ENCODE assay signal across 11 cellular contexts in the genomic region with DNA sequence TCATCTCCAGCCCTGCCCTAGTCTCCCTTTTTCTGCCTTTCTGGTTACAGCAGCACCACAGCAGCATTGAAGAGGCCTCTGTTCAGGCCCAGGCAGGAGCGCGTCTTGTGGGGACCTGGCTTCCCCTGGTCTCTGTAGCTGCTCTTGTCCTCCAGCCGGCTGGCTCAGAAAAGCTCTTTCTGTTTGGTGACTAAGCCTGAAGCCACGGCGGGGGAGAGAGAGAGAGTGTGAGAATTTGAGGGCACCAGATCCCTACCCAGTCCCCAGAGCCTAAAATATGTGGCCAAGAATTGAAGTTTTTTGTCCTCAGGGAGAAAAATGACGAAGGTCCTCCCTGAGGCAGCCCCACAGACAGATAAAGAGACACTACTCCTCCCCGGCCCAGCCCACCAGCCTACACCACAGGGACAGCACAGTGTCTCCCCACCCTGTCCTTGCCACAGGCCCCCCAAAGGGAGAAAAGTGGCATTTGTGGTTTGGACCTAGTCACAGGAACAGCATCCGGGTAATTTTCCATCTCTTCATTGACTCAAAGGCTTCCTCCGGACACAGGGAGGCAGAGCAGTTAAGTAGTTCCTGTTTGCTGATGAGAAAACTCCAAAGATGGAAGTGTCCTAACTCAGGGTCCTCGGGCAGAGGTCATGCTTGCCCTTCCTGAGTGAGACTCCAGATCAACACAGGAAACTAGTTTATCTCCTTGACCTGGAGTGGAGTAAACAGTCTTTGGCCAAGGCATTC. TPM values are rescaled to one million over a fixed set of nuclear protein-coding genes. Genes with fewer than 3 reads are reported as not detected.
DNase-seq lines count a peak whose midpoint lies in the region; ATAC-seq, FAIRE-seq and TF ChIP-seq lines count a peak whose summit lies in the region.
"Had no signal": no experiment of that assay in that cellular context is flagged by ENCODE, and none has a peak within 500 bp of the region (broad histone marks: within the 10 kb centered on the region; RNA-seq: fewer than 3 reads in every experiment).

No MANE protein-coding gene starts in this region.

- H3K79me2 ChIP-seq in endothelial cell of umbilical vein (ENCODE audit: control insufficient read depth, insufficient read depth, low read length): no peaks in the 10 kb centered on the region
- H3K79me2 ChIP-seq in Karpas-422 (ENCODE audit: low read length): no peaks in the 10 kb centered on the region

- ATAC-seq in GM18517 (IDR thresholded peaks at IDR 0.05; ENCODE audit: unreplicated experiment): no peak
- no peak for ATAC-seq in GM21619 (IDR thresholded peaks at IDR 0.05; ENCODE audit: unreplicated experiment)

- DNase-seq in EH (ENCODE audit: low read depth) (peak; percentile 91), SJSA1 (ENCODE audit: low read depth in 1 of 2, low spot score in 2 of 2) (peak; percentile 76 to 80), endothelial cell of umbilical vein (ENCODE audit: low read depth, low spot score) (peak; percentile 30), occipital lobe (lab: John Stamatoyannopoulos, UW) (peak; percentile 10), Karpas-422 (no peak), D341Med (ENCODE audit: low spot score) (no peak)

- H3K9ac ChIP-seq in endothelial cell of umbilical vein (replicated peaks; ENCODE audit: extremely low read depth, insufficient read depth, low read length) (no peak overlapping the region), Karpas-422 (ENCODE audit: low read length) (no peak overlapping the region)

- H3K4me2 ChIP-seq in endothelial cell of umbilical vein (ENCODE audit: insufficient read depth, low read length) (no peak overlapping the region), Karpas-422 (ENCODE audit: low read depth, low read length, poor library complexity, severe bottlenecking) (no peak overlapping the region)

- CTCF ChIA-PET in endothelial cell of umbilical vein (lab: Charles Lee): interaction anchor here (2.1 kb wide), 1 partner anchor 10 kb away, joined by 8 read pairs; no protein-coding TSS in a partner anchor

- no peak for TF ChIP-seq CTCF in endothelial cell of umbilical vein (IDR thresholded peaks at IDR 0.05; ENCODE audit: extremely low read depth in 1 of 2, insufficient read depth in 1 of 2, low read depth in 1 of 2, low read length in 2 of 2)

- no peaks in the 10 kb centered on the region for H3K27me3 ChIP-seq in SJSA1 (replicated peaks)
- H3K27me3 ChIP-seq in endothelial cell of umbilical vein (ENCODE audit: control insufficient read depth in 2 of 2, insufficient read depth in 2 of 2, low read length in 2 of 2): no peaks in the 10 kb centered on the region
- no peaks in the 10 kb centered on the region for H3K27me3 ChIP-seq in Karpas-422 (ENCODE audit: low read length)

- H3K4me3 ChIP-seq in SJSA1 (no peak overlapping the region), endothelial cell of umbilical vein (replicated peaks in 1 of 3; ENCODE audit: insufficient read depth in 1 of 3, low read depth in 1 of 3, low read length in 3 of 3) (no peak overlapping the region), Karpas-422 (ENCODE audit: low read length) (no peak overlapping the region)

- peak; percentile 69 for FAIRE-seq in endothelial cell of umbilical vein (lab: Jason Lieb, UNC)
- FAIRE-seq: endometrium had no signal

- intact Hi-C loops in endothelial cell of umbilical vein (cut with micrococcal nuclease): no loop called here

- TF ChIP-seq POLR2A in endothelial cell of umbilical vein (IDR thresholded peaks at IDR 0.05; ENCODE audit: low read depth, low read length): no peak

- no peaks in the 10 kb centered on the region for H3K9me1 ChIP-seq in endothelial cell of umbilical vein (replicated peaks; ENCODE audit: control insufficient read depth, extremely low read depth, insufficient read depth, low read length)

- H3K4me1 ChIP-seq in SJSA1 (replicated peaks) (peaks cover 47% of the 10 kb centered on the region), endothelial cell of umbilical vein (ENCODE audit: control insufficient read depth, extremely low read depth, insufficient read depth, low read length) (peaks cover 28% of the 10 kb centered on the region), Karpas-422 (ENCODE audit: low read length) (no peaks in the 10 kb centered on the region)

- H3K36me3 ChIP-seq in SJSA1 (no peaks in the 10 kb centered on the region), endothelial cell of umbilical vein (ENCODE audit: control insufficient read depth in 2 of 2, extremely low read depth in 1 of 2, insufficient read depth in 2 of 2, low read length in 2 of 2) (no peaks in the 10 kb centered on the region), Karpas-422 (ENCODE audit: insufficient read depth, low read length) (no peaks in the 10 kb centered on the region)

- H3K27ac ChIP-seq in SJSA1 (peak overlapping the region; percentile 66), endothelial cell of umbilical vein (ENCODE audit: insufficient read depth, low read depth, low read length) (peak overlapping the region; percentile 51), Karpas-422 (ENCODE audit: low read length) (no peak overlapping the region)

- H2AFZ ChIP-seq in endothelial cell of umbilical vein (ENCODE audit: low read depth, low read length) (peak overlapping the region; percentile 85), Karpas-422 (ENCODE audit: low read length) (no peak overlapping the region)

- BruUV-seq in endothelial cell of umbilical vein (replicated peaks; lab: Mats Ljungman, UMichigan): no TSS peak

- H4K20me1 ChIP-seq in endothelial cell of umbilical vein (replicated peaks; ENCODE audit: control insufficient read depth, extremely low read depth, insufficient read depth, low read length) (no peaks in the 10 kb centered on the region), Karpas-422 (ENCODE audit: insufficient read depth, low read depth, low read length) (no peaks in the 10 kb centered on the region)

- H3K9me2 ChIP-seq in Karpas-422 (replicated peaks; ENCODE audit: insufficient read depth, low read length): no peaks in the 10 kb centered on the region

- H3K9me3 ChIP-seq in SJSA1 (replicated peaks) (no peaks in the 10 kb centered on the region; the same call in 1 of the 2 replicates), endothelial cell of umbilical vein (replicated peaks; ENCODE audit: control insufficient read depth, insufficient read depth, low read length) (no peaks in the 10 kb centered on the region), Karpas-422 (ENCODE audit: low read length) (no peaks in the 10 kb centered on the region)

- POLR2A ChIA-PET in endothelial cell of umbilical vein (lab: Charles Lee): no interaction called here

- dilution Hi-C loops in endothelial cell of umbilical vein (cut with MboI; ENCODE audit: extremely low pct_ligation_motif_present, low sequenced_read_pairs): no loop called here

TF ChIP-seq in endothelial cell of umbilical vein, 7 proteins besides CTCF, POLR2A, EP300 and RAD21:
- TF ChIP-seq MYC (IDR thresholded peaks at IDR 0.05; ENCODE audit: low read depth, low read length): no peak
- peak; percentile 20 for TF ChIP-seq FOS (IDR thresholded peaks at IDR 0.05; ENCODE audit: borderline replicate concordance, insufficient read depth, low read length)
- TF ChIP-seq GATA2 (IDR thresholded peaks at IDR 0.05; ENCODE audit: insufficient read depth, insufficient read length, low read depth, low read length): peak; percentile 78
- no peak for TF ChIP-seq EZH2 (IDR thresholded peaks at IDR 0.05; ENCODE audit: borderline replicate concordance, low read depth, low read length, severe bottlenecking)
- TF ChIP-seq, protein P1, sequence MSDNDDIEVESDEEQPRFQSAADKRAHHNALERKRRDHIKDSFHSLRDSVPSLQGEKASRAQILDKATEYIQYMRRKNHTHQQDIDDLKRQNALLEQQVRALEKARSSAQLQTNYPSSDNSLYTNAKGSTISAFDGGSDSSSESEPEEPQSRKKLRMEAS (IDR thresholded peaks at IDR 0.05; ENCODE audit: insufficient read depth, insufficient read length): no peak
- no peak for TF ChIP-seq JUN (IDR thresholded peaks at IDR 0.05; ENCODE audit: borderline replicate concordance, insufficient read depth, insufficient read length, low read depth)
- peak; percentile 37 for TF ChIP-seq POLR2AphosphoS5 (IDR thresholded peaks at IDR 0.05; ENCODE audit: insufficient read depth, low read depth, low read length)

RNA-seq across cellular contexts. Expression of gene FAM180A, which starts 13.3 kb away (rescaled TPM):
- 0.18 TPM in 1 of 2 replicates, not detected in the other for total RNA-seq in SJSA1 (2014; rRNA removed; shearing (Covaris generic))
- total RNA-seq in endothelial cell of umbilical vein (not detected in 2 replicates), occipital lobe (not detected)
- not detected in 2 replicates for polyA plus RNA-seq in endothelial cell of umbilical vein
- polyA plus RNA-seq in endothelial cell of umbilical vein (2011; cell fraction: cytosol; rRNA removed): not detected in 2 replicates
- not detected in 2 replicates for polyA plus RNA-seq in endothelial cell of umbilical vein (2011; cell fraction: nucleus; rRNA removed)
- not detected in 2 replicates for polyA plus RNA-seq in endothelial cell of umbilical vein (2012)
- polyA minus RNA-seq in endothelial cell of umbilical vein: not detected in 2 replicates
- not detected for polyA minus RNA-seq in endothelial cell of umbilical vein (2011; cell fraction: cytosol; rRNA and poly(A)+ RNA removed)
- polyA minus RNA-seq in endothelial cell of umbilical vein (2011; cell fraction: nucleus; rRNA and poly(A)+ RNA removed): not detected in 2 replicates
- total RNA-seq in Karpas-422 (2014; rRNA removed; shearing (Covaris generic); ENCODE audit: low replicate concordance): not detected in 2 replicates
- total RNA-seq: T-helper 1 cell treated with Interleukin-12 subunit alpha and Interleukin-12 subunit beta and Interleukin-4 antibody, amounts not matched to agents 30 ng/mL and 1 ng/mL, for 36 hours; temporal lobe had no signal

RNA-seq across cellular contexts. Expression of gene SLC13A4, which starts 33.9 kb away (rescaled TPM):
- not detected in 2 replicates for total RNA-seq in SJSA1 (2014; rRNA removed; shearing (Covaris generic))
- total RNA-seq in endothelial cell of umbilical vein (not detected in 2 replicates), occipital lobe (7.6 TPM)
- polyA plus RNA-seq in endothelial cell of umbilical vein: not detected in 2 replicates
- not detected in 2 replicates for polyA plus RNA-seq in endothelial cell of umbilical vein (2011; cell fraction: cytosol; rRNA removed)
- polyA plus RNA-seq in endothelial cell of umbilical vein (2011; cell fraction: nucleus; rRNA removed): not detected in 2 replicates
- 0.16 and 0.46 TPM in 2 replicates for polyA plus RNA-seq in endothelial cell of umbilical vein (2012)
- polyA minus RNA-seq in endothelial cell of umbilical vein: not detected in 2 replicates
- not detected for polyA minus RNA-seq in endothelial cell of umbilical vein (2011; cell fraction: cytosol; rRNA and poly(A)+ RNA removed)
- polyA minus RNA-seq in endothelial cell of umbilical vein (2011; cell fraction: nucleus; rRNA and poly(A)+ RNA removed): not detected in 2 replicates
- total RNA-seq in Karpas-422 (2014; rRNA removed; shearing (Covaris generic); ENCODE audit: low replicate concordance): not detected in 2 replicates
- total RNA-seq: T-helper 1 cell treated with Interleukin-12 subunit alpha and Interleukin-12 subunit beta and Interleukin-4 antibody, amounts not matched to agents 30 ng/mL and 1 ng/mL, for 36 hours had no signal

Comparison
In these comparisons a context has a peak if more than half of its experiments do, and no peak if none do; other contexts are left out.
1. DNase-seq: peak in EH (single experiment), SJSA1 (2 of 2), endothelial cell of umbilical vein (single experiment) and occipital lobe (single experiment); none in Karpas-422 (single experiment) and D341Med (single experiment).